8 cellular contexts compared by ENCODE assay signal in the genomic region with DNA sequence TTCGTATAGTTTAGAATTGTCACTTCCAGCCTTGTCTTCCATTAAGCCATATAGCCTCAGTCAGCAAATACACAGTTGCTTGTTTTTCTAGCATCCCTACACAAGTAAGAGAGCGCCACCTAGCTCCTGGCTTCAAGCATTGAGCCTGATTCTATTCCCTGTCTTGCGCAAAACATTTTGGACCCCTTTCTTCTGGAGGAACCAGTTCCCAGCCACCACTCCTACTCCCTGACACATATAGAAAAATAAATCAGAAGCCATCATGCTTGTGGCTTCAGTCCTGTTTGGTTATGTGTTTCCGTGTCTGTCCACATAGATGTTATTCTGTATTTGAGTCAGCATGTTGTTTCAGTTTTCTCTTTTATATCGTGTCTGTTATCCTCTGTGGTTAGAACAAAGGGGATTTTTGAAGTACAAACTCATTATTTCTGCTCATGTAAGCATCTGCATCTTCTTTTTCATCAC. TPM values are rescaled to one million over a fixed set of nuclear protein-coding genes. Genes with fewer than 3 reads are reported as not detected.
DNase-seq lines count a peak whose midpoint lies in the region; ATAC-seq and TF ChIP-seq lines count a peak whose summit lies in the region.

No MANE protein-coding gene starts in this region.

- H3K4me3 Mint-ChIP-seq in T-cell: peak overlapping the region in 1 of 3 donors; percentile 25

- ATAC-seq in T-cell (replicated peaks in 1 of 4): peak in 2 of 4 experiments; percentile 20 to 54
- no peak for ATAC-seq in body of pancreas

- no peaks in the 10 kb centered on the region for H3K9me3 Mint-ChIP-seq in T-cell

- peak; percentile 19 for DNase-seq in activated gamma-delta T cell treated with Interleukin-2 at 50 U/mL for 16 hours
- DNase-seq in activated gamma-delta T cell (lab: John Stamatoyannopoulos, UW): no peak
- DNase-seq in HAP-1 (ENCODE audit: low spot score in 2 of 2): peak; percentile 73 to 76
- peak; percentile 37 for DNase-seq in LHCN-M2 (ENCODE audit: low read depth)
- peak in 28 of 34 experiments; percentile 3 to 38 (median 22) for DNase-seq in T-cell
- peak; percentile 38 to 61 (median 54) for DNase-seq in body of pancreas
- DNase-seq in kidney tubule cell (ENCODE audit: low spot score): peak; percentile 64
- peak; percentile 32 to 36 for DNase-seq in stimulated activated CD8-positive, alpha-beta memory T cell treated with anti-CD3 and anti-CD28 coated beads, Interleukin-15, amount 100 ng/mL, for 48 hours (ENCODE audit: low read depth in 2 of 2)

- CTCF ChIA-PET in T-cell (lab: Charles Lee): interaction anchor here (0.9 to 1.5 kb wide), 3 partner anchors 63 to 142 kb away, joined by 3 to 8 read pairs (median 3); no protein-coding TSS in a partner anchor

- peaks cover 0 to 4% of the 10 kb centered on the region in 2 donors for H3K27me3 Mint-ChIP-seq in T-cell

- H3K9me3 ChIP-seq in HAP-1: no peaks in the 10 kb centered on the region
- H3K9me3 ChIP-seq in body of pancreas: no peaks in the 10 kb centered on the region

- no peak overlapping the region for H3K27ac Mint-ChIP-seq in T-cell

- peaks cover 3% of the 10 kb centered on the region for H3K36me3 ChIP-seq in HAP-1 (replicated peaks)
- H3K36me3 ChIP-seq in body of pancreas (replicated peaks in 1 of 2; ENCODE audit: insufficient read depth in 1 of 2, low read depth in 2 of 2): no peaks in the 10 kb centered on the region

- H3K27ac ChIP-seq in body of pancreas: no peak overlapping the region

- in situ Hi-C loops in HAP-1 (cut with MboI; ENCODE audit: low sequenced_read_pairs): loop anchor here (10.0 kb wide), 2 partner anchors 78 to 138 kb away; a partner anchor contains a TSS

- peak; percentile 7 to 66 (median 48) for TF ChIP-seq CTCF in body of pancreas (IDR thresholded peaks at IDR 0.05)

- H3K4me3 ChIP-seq in HAP-1 (no peak overlapping the region), body of pancreas (no peak overlapping the region)

- TF ChIP-seq POLR2A in body of pancreas (IDR thresholded peaks at IDR 0.05): no peak

- H3K4me1 Mint-ChIP-seq in T-cell: peaks cover 0 to 12% (median 8%) of the 10 kb centered on the region in 3 donors

- intact Hi-C loops in body of pancreas (cut with DNase I): no loop called here

- WGBS in body of pancreas, 2 donors: 54 to 75% methylated on average over 5 of the region's 5 CpGs

- H3K4me1 ChIP-seq in HAP-1 (no peaks in the 10 kb centered on the region), body of pancreas (no peaks in the 10 kb centered on the region)

- POLR2A ChIA-PET in T-cell (lab: Charles Lee): no interaction called here

- no peaks in the 10 kb centered on the region for H3K27me3 ChIP-seq in HAP-1 (ENCODE audit: low read depth)
- H3K27me3 ChIP-seq in body of pancreas: no peaks in the 10 kb centered on the region

- peaks cover 10% of the 10 kb centered on the region for H3K36me3 Mint-ChIP-seq in T-cell

RNA-seq across cellular contexts. Expression of a gene that starts 59.9 kb away (rescaled TPM):
- 1.6 and 2.5 TPM in 2 replicates for total RNA-seq in LHCN-M2 (2014; rRNA removed)
- polyA plus RNA-seq in LHCN-M2 (2012): 1.4 TPM
- 1 to 10 TPM; 3.1 to 6.8 (median 5.3) TPM for total RNA-seq in T-cell
- total RNA-seq in body of pancreas: 1 to 10 TPM; 2.9 to 3.3 TPM
